In the genomic region with DNA sequence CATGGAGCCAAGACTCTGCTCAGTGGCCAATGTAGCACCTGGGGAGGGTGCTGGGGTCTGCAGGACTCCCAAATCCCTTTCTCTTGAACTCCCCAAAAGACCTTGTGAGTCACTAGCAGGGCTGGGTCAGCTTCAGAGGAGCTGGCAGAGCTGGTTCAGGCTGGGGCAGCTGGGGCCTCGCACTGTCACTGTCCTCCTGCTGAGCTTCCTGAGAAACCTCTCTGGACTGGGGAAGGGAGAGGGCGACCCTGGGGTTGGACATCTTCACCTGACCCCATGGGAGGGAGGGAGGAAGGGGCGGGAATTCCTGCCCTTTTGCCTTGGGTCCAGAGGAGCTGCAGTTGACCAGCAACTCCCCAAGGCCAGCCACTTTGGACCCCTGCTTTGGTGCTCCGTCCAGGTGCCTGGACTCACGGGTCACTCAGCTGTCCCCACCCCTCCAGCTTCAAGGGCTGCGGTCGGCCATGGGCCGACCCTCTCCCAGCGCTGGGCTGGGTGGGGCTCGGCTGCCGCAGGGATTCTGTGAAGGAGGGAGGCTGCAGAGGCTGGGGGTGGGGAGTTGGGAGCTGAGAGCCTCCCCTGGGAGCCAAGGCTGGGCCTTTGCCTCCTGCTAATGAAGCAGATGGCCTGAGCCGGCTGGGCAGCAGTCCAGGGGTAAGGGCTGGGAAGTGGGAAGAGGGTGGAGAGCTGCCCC, we compare ENCODE assay signal across 7 cellular contexts. TPM values are rescaled to one million over a fixed set of nuclear protein-coding genes. Genes with fewer than 3 reads are reported as not detected.
A peak's percentile ranks its signal among the peaks of the same experiment; 100 is the strongest.
DNase-seq lines count a peak whose midpoint lies in the region; ATAC-seq, FAIRE-seq and TF ChIP-seq lines count a peak whose summit lies in the region.

No MANE protein-coding gene starts in this region.

- no peak for FAIRE-seq in bronchial epithelial cell (lab: Jason Lieb, UNC)

- H3K27ac ChIP-seq in neutrophil, result peak overlapping the region; percentile 99

- no peaks in the 10 kb centered on the region for H3K27me3 ChIP-seq in bronchial epithelial cell (ENCODE audit: control insufficient read depth, insufficient read depth, low read length)
- H3K27me3 ChIP-seq in neutrophil, result no peaks in the 10 kb centered on the region

- no peaks in the 10 kb centered on the region for H3K36me3 ChIP-seq in bronchial epithelial cell (ENCODE audit: control insufficient read depth, insufficient read depth, low read length)
- peaks cover 62% of the 10 kb centered on the region for H3K36me3 ChIP-seq in neutrophil

- no peak overlapping the region for H3K4me3 ChIP-seq in bronchial epithelial cell (ENCODE audit: low read depth, low read length)
- H3K4me3 ChIP-seq in neutrophil (ENCODE audit: low read depth in 1 of 2, low read length in 1 of 2), result peak overlapping the region; percentile 74 to 94

- ATAC-seq in GM18868 (IDR thresholded peaks at IDR 0.05; ENCODE audit: unreplicated experiment) (no peak), HG03342 (IDR thresholded peaks at IDR 0.05; ENCODE audit: unreplicated experiment) (no peak)

- peak; percentile 48 for DNase-seq in EL
- DNase-seq in NCI-H446 treated with DMSO at 0.1 percent for 48 hours (lab: John Stamatoyannopoulos, UW), result peak; percentile 12
- DNase-seq in bronchial epithelial cell (ENCODE audit: low read depth), result peak; percentile 56
- no peak for DNase-seq in kidney glomerular epithelial cell (lab: John Stamatoyannopoulos, UW)

- no peak for TF ChIP-seq CTCF in bronchial epithelial cell (IDR thresholded peaks at IDR 0.05; ENCODE audit: insufficient read depth, low read length, severe bottlenecking)
- no peak for TF ChIP-seq CTCF in neutrophil (IDR thresholded peaks at IDR 0.05)

- H3K4me1 ChIP-seq in neutrophil (ENCODE audit: control insufficient read depth in 1 of 2, insufficient read depth in 1 of 2, low read depth in 1 of 2, low read length in 1 of 2), result peaks cover 98 to 100% of the 10 kb centered on the region in 2 experiments

- H3K9me3 ChIP-seq in neutrophil, result no peaks in the 10 kb centered on the region

RNA-seq across cellular contexts. Expression of a gene that starts 9.2 kb away (rescaled TPM):
- total RNA-seq in bronchial epithelial cell, result 0.53 and 2.0 TPM in 2 replicates

RNA-seq across cellular contexts. Expression of a gene that starts 31.0 kb away (rescaled TPM):
- total RNA-seq in bronchial epithelial cell, result under 0.01 TPM in 1 of 2 replicates, not detected in the other
